In genomic region chr18:62525611-62526010, GRCh38 we compare ENCODE assay signal across 1 cellular context.
TF ChIP-seq lines count a peak whose summit lies in the region.

No MANE protein-coding gene starts in this region.

TF ChIP-seq in H1, 55 proteins besides CTCF, POLR2A, EP300 and RAD21 (continued from another document):
- TF ChIP-seq CHD7 (IDR thresholded peaks at IDR 0.05; ENCODE audit: insufficient replicate concordance, low read length) (no peak), SP2 (IDR thresholded peaks at IDR 0.05; ENCODE audit: low read length) (no peak), TAF1 (IDR thresholded peaks at IDR 0.05; ENCODE audit: low read depth, low read length) (no peak)
